ENCODE assay signal across 8 cellular contexts in the genomic region with DNA sequence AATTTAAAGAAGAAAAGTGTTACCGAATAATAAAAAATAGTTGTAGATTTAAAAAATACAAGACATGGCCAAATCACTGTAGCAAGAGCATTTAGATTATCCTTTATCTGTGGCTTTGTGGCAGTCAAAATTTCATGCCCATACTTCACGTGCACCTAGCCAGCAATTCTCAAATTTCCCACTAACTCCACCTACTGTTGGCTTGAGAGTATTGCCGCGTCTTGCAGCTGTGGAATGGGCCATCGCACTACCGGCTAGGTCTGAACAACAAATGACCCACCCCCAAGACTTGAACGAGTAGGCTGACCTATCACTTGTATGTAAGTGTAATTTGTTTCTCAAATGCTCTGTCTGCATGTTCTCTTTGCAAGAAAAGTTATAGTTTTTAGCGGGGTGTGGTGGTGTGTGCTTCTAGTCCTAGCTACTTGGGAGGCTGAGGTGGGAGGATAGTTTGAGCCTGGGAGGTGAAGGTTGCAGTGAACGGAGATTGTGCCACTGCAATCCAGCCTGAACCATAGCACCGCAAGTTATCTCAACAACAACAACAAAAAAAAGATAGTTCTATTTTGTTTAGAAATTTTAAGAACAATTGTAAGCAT. TPM values are rescaled to one million over a fixed set of nuclear protein-coding genes. Genes with fewer than 3 reads are reported as not detected.
DNase-seq lines count a peak whose midpoint lies in the region; ATAC-seq, FAIRE-seq and TF ChIP-seq lines count a peak whose summit lies in the region.

No MANE protein-coding gene starts in this region.

- H3K27ac Mint-ChIP-seq in activated CD4-positive, alpha-beta memory T cell treated with anti-CD3 and anti-CD28 coated beads for 36 hours = no peak overlapping the region

- H3K36me3 Mint-ChIP-seq in activated CD4-positive, alpha-beta memory T cell treated with anti-CD3 and anti-CD28 coated beads for 36 hours = no peaks in the 10 kb centered on the region

- peak; percentile 66 for TF ChIP-seq CTCF in BE2C (IDR thresholded peaks at IDR 0.05; ENCODE audit: low read depth, low read length)
- TF ChIP-seq CTCF in NB4 (IDR thresholded peaks at IDR 0.05; ENCODE audit: low read depth, low read length) = peak; percentile 70

- no peak overlapping the region for H3K4me3 Mint-ChIP-seq in activated CD4-positive, alpha-beta memory T cell treated with anti-CD3 and anti-CD28 coated beads for 36 hours

- no peak for TF ChIP-seq POLR2A in NB4 (IDR thresholded peaks at IDR 0.05; ENCODE audit: extremely low read depth, insufficient read length)

- H3K4me1 Mint-ChIP-seq in activated CD4-positive, alpha-beta memory T cell treated with anti-CD3 and anti-CD28 coated beads for 36 hours (ENCODE audit: low read depth) = no peaks in the 10 kb centered on the region

- no peaks in the 10 kb centered on the region for H3K9me3 Mint-ChIP-seq in activated CD4-positive, alpha-beta memory T cell treated with anti-CD3 and anti-CD28 coated beads for 36 hours

- H3K4me3 ChIP-seq in BE2C (ENCODE audit: low read depth, low read length) (no peak overlapping the region), NB4 (ENCODE audit: low read depth, low read length) (no peak overlapping the region)

- no peaks in the 10 kb centered on the region for H3K4me1 ChIP-seq in BE2C

- peak; percentile 33 for DNase-seq in BE2C
- peak; percentile 51 for DNase-seq in NB4 (ENCODE audit: low read depth)
- peak; percentile 29 for DNase-seq in activated CD4-positive, alpha-beta memory T cell treated with anti-CD3 and anti-CD28 coated beads for 36 hours
- peak; percentile 63 for DNase-seq in iPS-NIHi7 (ENCODE audit: extremely low spot score)
- peak; percentile 70 for DNase-seq in urothelium cell line (ENCODE audit: low spot score)

- peaks cover 1% of the 10 kb centered on the region for H3K27me3 Mint-ChIP-seq in activated CD4-positive, alpha-beta memory T cell treated with anti-CD3 and anti-CD28 coated beads for 36 hours

- intact Hi-C loops in activated CD4-positive, alpha-beta memory T cell treated with anti-CD3 and anti-CD28 coated beads for 36 hours (cut with micrococcal nuclease) = no loop called here

- no peaks in the 10 kb centered on the region for H3K27me3 ChIP-seq in BE2C

- peak; percentile 74 for ATAC-seq in GM18858 (IDR thresholded peaks at IDR 0.05; ENCODE audit: unreplicated experiment)
- no peak for ATAC-seq in GM21619 (IDR thresholded peaks at IDR 0.05; ENCODE audit: unreplicated experiment)
- ATAC-seq in GM19452 (IDR thresholded peaks at IDR 0.05; ENCODE audit: unreplicated experiment) = no peak

- POLR2A ChIA-PET in activated CD4-positive, alpha-beta memory T cell treated with anti-CD3 and anti-CD28 coated beads for 36 hours (lab: Charles Lee) = no interaction called here

- peak; percentile 93 for FAIRE-seq in urothelium cell line (lab: Jason Lieb, UNC)

- no peaks in the 10 kb centered on the region; the same call in 1 of the 2 replicates for H3K9me3 ChIP-seq in BE2C

- H3K36me3 ChIP-seq in BE2C = no peaks in the 10 kb centered on the region

- CTCF ChIA-PET in activated CD4-positive, alpha-beta memory T cell treated with anti-CD3 and anti-CD28 coated beads for 36 hours (lab: Charles Lee) = interaction anchor here (0.6 to 1.8 kb wide), 5 partner anchors 8 to 93 kb away, joined by 3 to 6 read pairs (median 4); a partner anchor contains a TSS

RNA-seq across cellular contexts. Expression of a gene that starts 4.1 kb away (rescaled TPM):
- not detected for polyA plus RNA-seq in BE2C (2012; ENCODE audit: insufficient read depth, insufficient read length, low read depth)
- not detected for total RNA-seq in activated CD4-positive, alpha-beta memory T cell treated with anti-CD3 and anti-CD28 coated beads for 36 hours

RNA-seq across cellular contexts. Expression of a gene that starts 5.9 kb away (rescaled TPM):
- polyA plus RNA-seq in BE2C (2012; ENCODE audit: insufficient read depth, insufficient read length, low read depth) = not detected
- total RNA-seq in activated CD4-positive, alpha-beta memory T cell treated with anti-CD3 and anti-CD28 coated beads for 36 hours = not detected

RNA-seq across cellular contexts. Expression of a gene that starts 8.4 kb away (rescaled TPM):
- not detected for polyA plus RNA-seq in BE2C (2012; ENCODE audit: insufficient read depth, insufficient read length, low read depth)
- not detected for total RNA-seq in activated CD4-positive, alpha-beta memory T cell treated with anti-CD3 and anti-CD28 coated beads for 36 hours

RNA-seq across cellular contexts. Expression of a gene that starts 38.3 kb away (rescaled TPM):
- polyA plus RNA-seq in BE2C (2012; ENCODE audit: insufficient read depth, insufficient read length, low read depth) = not detected
- not detected for total RNA-seq in activated CD4-positive, alpha-beta memory T cell treated with anti-CD3 and anti-CD28 coated beads for 36 hours

RNA-seq across cellular contexts. Expression of a gene that starts 46.0 kb away (rescaled TPM):
- polyA plus RNA-seq in BE2C (2012; ENCODE audit: insufficient read depth, insufficient read length, low read depth) = 0.93 TPM
- not detected for total RNA-seq in activated CD4-positive, alpha-beta memory T cell treated with anti-CD3 and anti-CD28 coated beads for 36 hours
